11 cellular contexts compared by ENCODE assay signal in the genomic region with DNA sequence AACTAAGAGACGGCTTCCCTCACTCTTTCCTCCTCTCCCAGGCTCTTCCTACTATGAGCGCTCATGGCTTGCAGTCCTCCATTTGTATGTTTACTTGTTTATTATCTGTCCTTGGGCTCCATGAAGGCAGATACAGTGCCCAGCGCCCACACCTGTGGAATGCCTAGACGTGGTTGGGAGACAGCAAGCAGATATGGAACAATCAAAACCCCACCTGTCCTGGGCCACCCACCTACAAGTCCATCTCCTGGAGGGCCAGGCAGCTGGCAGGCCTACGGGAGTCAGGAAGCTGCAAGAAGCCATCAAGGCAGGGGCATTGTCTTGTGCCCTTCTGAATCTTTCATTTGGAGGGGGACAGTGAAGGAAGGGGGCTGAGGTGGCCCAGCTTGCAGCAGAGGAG.
DNase-seq lines count a peak whose midpoint lies in the region; ATAC-seq, FAIRE-seq and TF ChIP-seq lines count a peak whose summit lies in the region.
"Had no signal": no experiment of that assay in that cellular context is flagged by ENCODE, and none has a peak within 500 bp of the region (broad histone marks: within the 10 kb centered on the region; RNA-seq: fewer than 3 reads in every experiment).

No MANE protein-coding gene starts in this region.

- no peak for TF ChIP-seq CTCF in A673 (conservative IDR thresholded peaks at IDR 0.05; ENCODE audit: low read depth, low read length)
- no peak for TF ChIP-seq CTCF in H9 (conservative IDR thresholded peaks at IDR 0.05)
- no peak for TF ChIP-seq CTCF in K562 (IDR thresholded peaks at IDR 0.05 in 2 of 3, conservative IDR thresholded peaks at IDR 0.05 in 1 of 3; ENCODE audit: insufficient read depth in 2 of 3, low read depth in 1 of 3, low read length in 3 of 3)

- no peak overlapping the region for H2BK20ac ChIP-seq in H9 (ENCODE audit: low read depth, low read length, poor library complexity, severe bottlenecking)

- H3K4me3 ChIP-seq in A673 (ENCODE audit: low read depth, low read length, poor library complexity, severe bottlenecking) (peak overlapping the region; percentile 38), K562 (no peak overlapping the region)

- in situ Hi-C loops in K562 (cut with MboI) = no loop called here

- TF ChIP-seq POLR2A in K562 (conservative IDR thresholded peaks at IDR 0.05) = no peak

- no peak overlapping the region for H4K5ac ChIP-seq in H9 (ENCODE audit: insufficient read length, low read depth, low read length)

- H4K8ac ChIP-seq in H9 (replicated peaks; ENCODE audit: insufficient read length, low read depth, low read length) = no peak overlapping the region

- H2BK5ac ChIP-seq in H9 (ENCODE audit: insufficient read length, low read length) = no peak overlapping the region

- H3K27ac Mint-ChIP-seq in H9 = no peak overlapping the region
- H3K27ac Mint-ChIP-seq in naive thymus-derived CD8-positive, alpha-beta T cell = peak overlapping the region in 5 of 10 donors; percentile 18 to 55 (median 47)

- H3K36me3 ChIP-seq in A673 (ENCODE audit: insufficient read depth, low read length, poor library complexity, severe bottlenecking) (no peaks in the 10 kb centered on the region), K562 (ENCODE audit: control insufficient read depth, insufficient read depth, low read length) (0 out of 3 replicates have a peak, but pooled peaks cover 3% of the 10 kb centered on the region)
- H3K36me3 ChIP-seq: vagina had no signal

- intact Hi-C loops in A673 (cut with micrococcal nuclease; ENCODE audit: unreplicated experiment) = no loop called here
- intact Hi-C loops in K562 (cut with micrococcal nuclease) = no loop called here

- H3K4me1 ChIP-seq in A673 (ENCODE audit: insufficient read depth, low read length, poor library complexity, severe bottlenecking) (peaks cover 6% of the 10 kb centered on the region), H9 (ENCODE audit: insufficient read depth, low read length) (no peaks in the 10 kb centered on the region; the same call in 1 of the 2 replicates), K562 (replicated peaks in 1 of 2; ENCODE audit: control insufficient read depth in 2 of 2, insufficient read depth in 2 of 2, low read length in 2 of 2) (peaks cover 48 to 54% of the 10 kb centered on the region in 2 experiments)

- H3K27me3 ChIP-seq in A673 (replicated peaks; ENCODE audit: insufficient read depth, low read depth, low read length, poor library complexity) (no peaks in the 10 kb centered on the region), H9 (ENCODE audit: insufficient read depth, low read length) (no peaks in the 10 kb centered on the region), K562 (ENCODE audit: control insufficient read depth in 2 of 2, insufficient read depth in 2 of 2, low read length in 2 of 2) (no peaks in the 10 kb centered on the region)
- H3K27me3 ChIP-seq: vagina had no signal

- no peak overlapping the region for H3K23ac ChIP-seq in H9 (ENCODE audit: insufficient read length, low read depth, low read length)

- H3K27me3 Mint-ChIP-seq in H9 (ENCODE audit: low read depth) = peaks cover 35% of the 10 kb centered on the region
- H3K27me3 Mint-ChIP-seq in naive thymus-derived CD8-positive, alpha-beta T cell = no peaks in the 10 kb centered on the region

- peaks cover 18% of the 10 kb centered on the region for H3K9me1 ChIP-seq in K562 (ENCODE audit: control insufficient read depth, insufficient read depth, low read length)

- no peak overlapping the region for H4K91ac ChIP-seq in H9 (ENCODE audit: insufficient read length, low read depth, low read length)

- H3K4me2 ChIP-seq in H9 (ENCODE audit: insufficient read depth, insufficient read length, low read length) (no peak overlapping the region), K562 (ENCODE audit: insufficient read depth, low read length) (peak overlapping the region; percentile 78; the same call in 1 of the 2 replicates)

- H2BK15ac ChIP-seq in H9 (ENCODE audit: low read depth, low read length) = no peak overlapping the region

- peaks cover 36 to 42% of the 10 kb centered on the region in 2 experiments for H3K4me1 Mint-ChIP-seq in H9
- H3K4me1 Mint-ChIP-seq in naive thymus-derived CD8-positive, alpha-beta T cell = peaks cover 31 to 85% (median 71%) of the 10 kb centered on the region in 4 donors

- TF ChIP-seq RAD21 in K562 (CRISPR knock-in tag; conservative IDR thresholded peaks at IDR 0.05 in 1 of 2, IDR thresholded peaks at IDR 0.05 in 1 of 2) = no peak

- H4K20me1 ChIP-seq in H9 (ENCODE audit: control insufficient read depth, insufficient read depth, insufficient read length) = no peaks in the 10 kb centered on the region
- peaks cover 25% of the 10 kb centered on the region for H4K20me1 ChIP-seq in K562 (replicated peaks; ENCODE audit: control insufficient read depth, insufficient read depth, low read length)

- no CpG with 5 or more reads among the region's 5 CpGs for WGBS in H9 (ENCODE audit: extremely low coverage, insufficient read length, low lambda C conversion rate)
- WGBS in K562 (ENCODE audit: insufficient coverage, low coverage, missing lambda C conversion rate) = 51% methylated on average over 5 of the region's 5 CpGs

- H3K79me1 ChIP-seq in H9 (ENCODE audit: insufficient read depth, low read depth, low read length, poor library complexity, severe bottlenecking) = peaks cover 6% of the 10 kb centered on the region

- POLR2A ChIA-PET in A673 (lab: Charles Lee; ENCODE audit: low non-redundant PET) = no interaction called here
- POLR2A ChIA-PET in K562 (lab: Yijun Ruan, JAX) = interaction anchor here (0.6 to 2.0 kb wide), 4 partner anchors 8 to 435 kb away, joined by 3 to 6 read pairs (median 4); no protein-coding TSS in a partner anchor
- POLR2A ChIA-PET in naive thymus-derived CD8-positive, alpha-beta T cell (lab: Charles Lee) = interaction anchor here (0.9 kb wide), 1 partner anchor 15 kb away, joined by 4 read pairs; no protein-coding TSS in a partner anchor

- H3K36me3 Mint-ChIP-seq in H9 (ENCODE audit: insufficient read depth in 1 of 3, low read depth in 3 of 3) = no peaks in the 10 kb centered on the region; a peak in 2 of 7 replicates
- peaks cover 0 to 10% (median 0%) of the 10 kb centered on the region in 3 donors for H3K36me3 Mint-ChIP-seq in naive thymus-derived CD8-positive, alpha-beta T cell

- H3K9me3 Mint-ChIP-seq in H9 = no peaks in the 10 kb centered on the region
- H3K9me3 Mint-ChIP-seq in naive thymus-derived CD8-positive, alpha-beta T cell = no peaks in the 10 kb centered on the region

- H3K18ac ChIP-seq in H9 (ENCODE audit: insufficient read length, low read depth, low read length) = no peak overlapping the region

- H2AFZ ChIP-seq in H9 (ENCODE audit: low read length) (no peak overlapping the region), K562 (ENCODE audit: low read depth, low read length) (no peak overlapping the region)

- H3K9me3 ChIP-seq in A673 (ENCODE audit: low read depth, low read length, poor library complexity, severe bottlenecking) (no peaks in the 10 kb centered on the region), H9 (ENCODE audit: control insufficient read depth, low read depth, low read length) (no peaks in the 10 kb centered on the region), K562 (replicated peaks; ENCODE audit: control insufficient read depth, insufficient read depth, low read depth, low read length) (no peaks in the 10 kb centered on the region)
- H3K9me3 ChIP-seq: vagina had no signal

- no peak overlapping the region for H3K56ac ChIP-seq in H9 (ENCODE audit: insufficient read length, low read depth, low read length)

- no peak overlapping the region for H2BK120ac ChIP-seq in H9 (ENCODE audit: low read depth, low read length, poor library complexity, severe bottlenecking)

- no peak for FAIRE-seq in K562 (lab: Jason Lieb, UNC)

- peaks cover 9% of the 10 kb centered on the region for H3K23me2 ChIP-seq in H9 (ENCODE audit: insufficient read length, low read depth, low read length, poor library complexity, severe bottlenecking)

- CTCF ChIA-PET in A673 (lab: Charles Lee) (no interaction called here), K562 (lab: Yijun Ruan, JAX; ENCODE audit: low intra/inter-chr PET ratio) (no interaction called here)

- H3K9ac ChIP-seq in H9 (ENCODE audit: extremely low read depth, insufficient read length, low read length) = no peak overlapping the region
- peak overlapping the region; percentile 18 to 36; a peak in 2 of 4 replicates for H3K9ac ChIP-seq in K562 (ENCODE audit: insufficient read depth in 1 of 2, low read depth in 2 of 2, low read length in 2 of 2)

- peak overlapping the region; percentile 62 to 77; a peak in 3 of 5 replicates for H3K4me3 Mint-ChIP-seq in H9
- H3K4me3 Mint-ChIP-seq in naive thymus-derived CD8-positive, alpha-beta T cell = peak overlapping the region; percentile 28 to 88 (median 76)

- BruUV-seq in A673 (replicated peaks; lab: Mats Ljungman, UMichigan) (no TSS peak), K562 (replicated peaks; lab: Mats Ljungman, UMichigan) (no TSS peak)

- no peak overlapping the region for H3T11ph ChIP-seq in H9 (ENCODE audit: low read length)

- H3K14ac ChIP-seq in H9 (ENCODE audit: insufficient read depth, low read length) = no peak overlapping the region

- H3K79me2 ChIP-seq in H9 (ENCODE audit: insufficient read depth, low read length) (no peaks in the 10 kb centered on the region; the same call in 1 of the 2 replicates), K562 (ENCODE audit: control insufficient read depth, insufficient read depth, low read length) (peaks cover 39% of the 10 kb centered on the region)

- TF ChIP-seq EP300 in K562 (IDR thresholded peaks at IDR 0.05; ENCODE audit: low read length) = no peak

- no peak overlapping the region for H3K27ac ChIP-seq in A673 (ENCODE audit: low read depth, low read length, poor library complexity, severe bottlenecking)
- no peak overlapping the region for H3K27ac ChIP-seq in H9 (ENCODE audit: insufficient read length, low read depth, low read length)
- no peak overlapping the region for H3K27ac ChIP-seq in K562 (ENCODE audit: extremely low read depth, low read depth, low read length)

- H2BK12ac ChIP-seq in H9 (ENCODE audit: insufficient read length, low read depth, low read length) = no peak overlapping the region

- H3K4ac ChIP-seq in H9 (ENCODE audit: low read depth, low read length) = no peak overlapping the region

- no peak overlapping the region for H2AK5ac ChIP-seq in H9 (ENCODE audit: insufficient read length, low read length)

- no peak for ATAC-seq in K562
- no peak for ATAC-seq in naive thymus-derived CD8-positive, alpha-beta T cell
- ATAC-seq in GM18520 (IDR thresholded peaks at IDR 0.05; ENCODE audit: unreplicated experiment) = no peak
- ATAC-seq in HG03095 (IDR thresholded peaks at IDR 0.05; ENCODE audit: unreplicated experiment) = no peak

- no peak for DNase-seq in A673 (ENCODE audit: low spot score)
- DNase-seq in H9 = no peak
- DNase-seq in K562 (ENCODE audit: extremely low read depth in 1 of 4, low spot score in 3 of 4) = no peak
- DNase-seq in naive thymus-derived CD8-positive, alpha-beta T cell = no peak
- DNase-seq in activated effector memory CD4-positive, alpha-beta T cell treated with anti-CD3 and anti-CD28 coated beads, Interleukin-2, amount 50 U/mL, for 16 hours = no peak
- no peak for DNase-seq in NOMO-1 treated with DMSO at 0.1 percent for 48 hours (lab: John Stamatoyannopoulos, UW; ENCODE audit: unreplicated experiment)
- DNase-seq: midbrain, NCI-H187 treated with DMSO at 0.1 percent for 48 hours had no signal

TF ChIP-seq in K562, 482 proteins besides CTCF, POLR2A, EP300 and RAD21 (continues in another document):
- TF ChIP-seq FOXA3 (CRISPR knock-in tag; conservative IDR thresholded peaks at IDR 0.05 in 1 of 2, IDR thresholded peaks at IDR 0.05 in 1 of 2) (no peak), SP1 (CRISPR knock-in tag; IDR thresholded peaks at IDR 0.05) (no peak)
